17 cellular contexts compared by ENCODE assay signal in genomic region chr17:16887523-16888095, GRCh38.
DNase-seq lines count a peak whose midpoint lies in the region; TF ChIP-seq lines count a peak whose summit lies in the region.
"Had no signal": no experiment of that assay in that cellular context is flagged by ENCODE, and none has a peak within 500 bp of the region (broad histone marks: within the 10 kb centered on the region; RNA-seq: fewer than 3 reads in every experiment).

No MANE protein-coding gene starts in this region.

- no peaks in the 10 kb centered on the region for H3K79me2 ChIP-seq in H9 (ENCODE audit: insufficient read depth, low read length)

- no peak overlapping the region for H3K14ac ChIP-seq in H9 (ENCODE audit: insufficient read depth, low read length)

- no peaks in the 10 kb centered on the region for H3K23me2 ChIP-seq in H9 (ENCODE audit: insufficient read length, low read depth, low read length, poor library complexity, severe bottlenecking)

- no peak overlapping the region for H2AFZ ChIP-seq in H9 (ENCODE audit: low read length)
- H2AFZ ChIP-seq: GM23248 had no signal

- no peak overlapping the region for H3K27ac ChIP-seq in H9 (ENCODE audit: insufficient read length, low read depth, low read length)
- H3K27ac ChIP-seq: BLaER1 treated with 17β-estradiol and CSF1 and Interleukin-3, amounts not matched to agents 10 nM and 100 nM; GM23248; HL-60 had no signal

- H3K27me3 Mint-ChIP-seq in H9 (ENCODE audit: low read depth): no peaks in the 10 kb centered on the region; the same call in 1 of the 2 replicates
- H3K27me3 Mint-ChIP-seq: B cell had no signal

- no peak overlapping the region for H3K4me2 ChIP-seq in H9 (ENCODE audit: insufficient read depth, insufficient read length, low read length)
- H3K4me2 ChIP-seq: BLaER1 treated with 17β-estradiol and CSF1 and Interleukin-3, amounts not matched to agents 10 nM and 100 nM had no signal

- H4K20me1 ChIP-seq in H9 (ENCODE audit: control insufficient read depth, insufficient read depth, insufficient read length): no peaks in the 10 kb centered on the region
- H4K20me1 ChIP-seq: BLaER1 treated with 17β-estradiol and CSF1 and Interleukin-3, amounts not matched to agents 10 nM and 100 nM had no signal

- no peak for TF ChIP-seq CTCF in H9 (conservative IDR thresholded peaks at IDR 0.05)

- DNase-seq in activated CD8-positive, alpha-beta memory T cell treated with anti-CD3 and anti-CD28 coated beads for 24 hours: peak; percentile 35
- no peak for DNase-seq in activated CD8-positive, alpha-beta memory T cell treated with anti-CD3 and anti-CD28 coated beads, Interleukin-2, amount 50 U/mL, for 4 hours
- peak; percentile 19 for DNase-seq in H9
- DNase-seq in islet precursor cell: peak; percentile 37
- peak; percentile 23 for DNase-seq in posterior vena cava (ENCODE audit: low spot score)
- no peak for DNase-seq in NCI-H1436 treated with DMSO at 0.1 percent for 48 hours (lab: John Stamatoyannopoulos, UW)
- no peak for DNase-seq in activated CD4-positive, alpha-beta T cell treated with anti-CD3 and anti-CD28 coated beads, Interleukin-2, amount 50 U/mL, for 1 hour
- DNase-seq: DMS 273 treated with DMSO at 0.1 percent for 48 hours, DMS53, DND-41, HCEC 1CT, IMR-90 had no signal

- no peak overlapping the region for H4K8ac ChIP-seq in H9 (replicated peaks; ENCODE audit: insufficient read length, low read depth, low read length)

- no peak overlapping the region for H2AK5ac ChIP-seq in H9 (ENCODE audit: insufficient read length, low read length)

- no peak overlapping the region for H3K4ac ChIP-seq in H9 (ENCODE audit: low read depth, low read length)

- H3K9me3 Mint-ChIP-seq in H9: no peaks in the 10 kb centered on the region; a peak in 1 of 5 replicates
- H3K9me3 Mint-ChIP-seq: CD8-positive, alpha-beta T cell had no signal

- no peaks in the 10 kb centered on the region for H3K27me3 ChIP-seq in H9 (ENCODE audit: insufficient read depth, low read length)
- H3K27me3 ChIP-seq: BLaER1 treated with 17β-estradiol and CSF1 and Interleukin-3, amounts not matched to agents 10 nM and 100 nM had no signal

- H3K4me3 Mint-ChIP-seq in H9: no peak overlapping the region
- H3K4me3 Mint-ChIP-seq: B cell; CD8-positive, alpha-beta T cell had no signal

- H3T11ph ChIP-seq in H9 (ENCODE audit: low read length): no peak overlapping the region

- H3K36me3 Mint-ChIP-seq in H9 (ENCODE audit: insufficient read depth in 1 of 3, low read depth in 3 of 3): no peaks in the 10 kb centered on the region
- H3K36me3 Mint-ChIP-seq: CD8-positive, alpha-beta T cell had no signal

- no peak overlapping the region for H3K23ac ChIP-seq in H9 (ENCODE audit: insufficient read length, low read depth, low read length)

- H3K9me3 ChIP-seq in H9 (ENCODE audit: control insufficient read depth, low read depth, low read length): no peaks in the 10 kb centered on the region
- H3K9me3 ChIP-seq: BLaER1 treated with 17β-estradiol and CSF1 and Interleukin-3, amounts not matched to agents 10 nM and 100 nM had no signal

- no CpG with 5 or more reads among the region's 4 CpGs for WGBS in H9 (ENCODE audit: extremely low coverage, insufficient read length, low lambda C conversion rate)

- no peak overlapping the region for H3K9ac ChIP-seq in H9 (ENCODE audit: extremely low read depth, insufficient read length, low read length)
- H3K9ac ChIP-seq: BLaER1 treated with 17β-estradiol and CSF1 and Interleukin-3, amounts not matched to agents 10 nM and 100 nM; GM23248 had no signal

- H2BK5ac ChIP-seq in H9 (ENCODE audit: insufficient read length, low read length): no peak overlapping the region

- H3K27ac Mint-ChIP-seq in H9: no peak overlapping the region; a peak in 1 of 7 replicates
- H3K27ac Mint-ChIP-seq: B cell; CD8-positive, alpha-beta T cell had no signal

- no peak overlapping the region for H2BK12ac ChIP-seq in H9 (ENCODE audit: insufficient read length, low read depth, low read length)

- no peak overlapping the region for H3K56ac ChIP-seq in H9 (ENCODE audit: insufficient read length, low read depth, low read length)

- no peaks in the 10 kb centered on the region for H3K79me1 ChIP-seq in H9 (ENCODE audit: insufficient read depth, low read depth, low read length, poor library complexity, severe bottlenecking)

- no peak overlapping the region for H2BK120ac ChIP-seq in H9 (ENCODE audit: low read depth, low read length, poor library complexity, severe bottlenecking)

- no peak overlapping the region for H4K5ac ChIP-seq in H9 (ENCODE audit: insufficient read length, low read depth, low read length)

- H4K91ac ChIP-seq in H9 (ENCODE audit: insufficient read length, low read depth, low read length): no peak overlapping the region

- no peaks in the 10 kb centered on the region for H3K4me1 ChIP-seq in H9 (ENCODE audit: insufficient read depth, low read length)

- H3K18ac ChIP-seq in H9 (ENCODE audit: insufficient read length, low read depth, low read length): no peak overlapping the region

- H2BK15ac ChIP-seq in H9 (ENCODE audit: low read depth, low read length): no peak overlapping the region

- intact Hi-C loops in posterior vena cava (cut with DNase I): no loop called here

- 0 out of 4 replicates have a peak, but pooled peaks cover 0 to 2% of the 10 kb centered on the region in 2 experiments for H3K4me1 Mint-ChIP-seq in H9
- H3K4me1 Mint-ChIP-seq: B cell had no signal

- no peak overlapping the region for H2BK20ac ChIP-seq in H9 (ENCODE audit: low read depth, low read length, poor library complexity, severe bottlenecking)

Comparison
In these comparisons a context has a peak if more than half of its experiments do, and no peak if none do; other contexts are left out.
1. DNase-seq: peak in activated CD8-positive, alpha-beta memory T cell treated with anti-CD3 and anti-CD28 coated beads for 24 hours (single experiment), H9 (single experiment), islet precursor cell (single experiment) and posterior vena cava (single experiment); none in activated CD8-positive, alpha-beta memory T cell treated with anti-CD3 and anti-CD28 coated beads, Interleukin-2, amount 50 U/mL, for 4 hours (single experiment), NCI-H1436 treated with DMSO at 0.1 percent for 48 hours (single experiment) and activated CD4-positive, alpha-beta T cell treated with anti-CD3 and anti-CD28 coated beads, Interleukin-2, amount 50 U/mL, for 1 hour (single experiment).